In genomic region chr17:19003543-19003965, GRCh38 we compare ENCODE assay signal across 8 cellular contexts. TPM values are rescaled to one million over a fixed set of nuclear protein-coding genes. Genes with fewer than 3 reads are reported as not detected.
DNase-seq lines count a peak whose midpoint lies in the region; TF ChIP-seq lines count a peak whose summit lies in the region.

No MANE protein-coding gene starts in this region.

- H3K4me1 ChIP-seq in A673 (ENCODE audit: insufficient read depth, low read length, poor library complexity, severe bottlenecking) (no peaks in the 10 kb centered on the region), mucosa of stomach (ENCODE audit: control insufficient read depth, insufficient read depth, low read length) (peaks cover 41% of the 10 kb centered on the region)

- CTCF ChIA-PET in A673 (lab: Charles Lee), result no interaction called here

- H3K36me3 ChIP-seq in A673 (ENCODE audit: insufficient read depth, low read length, poor library complexity, severe bottlenecking) (no peaks in the 10 kb centered on the region), mucosa of stomach (ENCODE audit: control insufficient read depth, insufficient read depth, low read length) (no peaks in the 10 kb centered on the region)

- H3K4me1 Mint-ChIP-seq in chondrocyte (ENCODE audit: low read depth), result peaks cover 15% of the 10 kb centered on the region

- H3K27ac ChIP-seq in A673 (ENCODE audit: low read depth, low read length, poor library complexity, severe bottlenecking), result no peak overlapping the region
- H3K27ac ChIP-seq in HL-60 (replicated peaks), result no peak overlapping the region

- DNase-seq in A673 (ENCODE audit: low spot score) (peak; percentile 21), HL-60 (ENCODE audit: low read depth in 1 of 2, low spot score in 1 of 2) (no peak), chondrocyte (ENCODE audit: low spot score) (no peak), anterior cingulate cortex (lab: John Stamatoyannopoulos, UW) (no peak), GF-D8 (lab: John Stamatoyannopoulos, UW) (no peak), SKM-1 treated with dmso at 0.1 percent for 144 hours (lab: John Stamatoyannopoulos, UW; ENCODE audit: unreplicated experiment) (no peak), NCI-H2081 (lab: John Stamatoyannopoulos, UW) (no peak)

- no peaks in the 10 kb centered on the region for H3K36me3 Mint-ChIP-seq in chondrocyte (ENCODE audit: low read depth)

- peak overlapping the region; percentile 80 for H3K9ac ChIP-seq in mucosa of stomach (ENCODE audit: low read length)

- no TSS peak for BruUV-seq in A673 (replicated peaks; lab: Mats Ljungman, UMichigan)

- no peaks in the 10 kb centered on the region for H3K27me3 Mint-ChIP-seq in chondrocyte (ENCODE audit: low read depth)

- H3K4me3 Mint-ChIP-seq in chondrocyte (ENCODE audit: unreplicated experiment), result peak overlapping the region; percentile 78

- H3K4me3 ChIP-seq in A673 (ENCODE audit: low read depth, low read length, poor library complexity, severe bottlenecking) (peak overlapping the region; percentile 68), HL-60 (replicated peaks; ENCODE audit: insufficient read depth, low read length) (peak overlapping the region; percentile 58), mucosa of stomach (ENCODE audit: low read length) (peak overlapping the region; percentile 18)

- H3K9me3 ChIP-seq in A673 (ENCODE audit: low read depth, low read length, poor library complexity, severe bottlenecking), result no peaks in the 10 kb centered on the region
- H3K9me3 ChIP-seq in mucosa of stomach (ENCODE audit: control insufficient read depth, low read length), result no peaks in the 10 kb centered on the region

- peaks cover 4% of the 10 kb centered on the region for H3K9me3 Mint-ChIP-seq in chondrocyte (ENCODE audit: low read depth)

- no peak for TF ChIP-seq CTCF in A673 (conservative IDR thresholded peaks at IDR 0.05; ENCODE audit: low read depth, low read length)
- no peak for TF ChIP-seq CTCF in HL-60 (IDR thresholded peaks at IDR 0.05; ENCODE audit: insufficient read depth, low read length)
- no peak for TF ChIP-seq CTCF in chondrocyte (IDR thresholded peaks at IDR 0.05)

- H3K27me3 ChIP-seq in A673 (replicated peaks; ENCODE audit: insufficient read depth, low read depth, low read length, poor library complexity) (no peaks in the 10 kb centered on the region), HL-60 (ENCODE audit: insufficient read depth, poor library complexity, severe bottlenecking) (no peaks in the 10 kb centered on the region), mucosa of stomach (ENCODE audit: control insufficient read depth, insufficient read depth, low read length) (no peaks in the 10 kb centered on the region)

- no peak overlapping the region for H3K27ac Mint-ChIP-seq in chondrocyte (ENCODE audit: unreplicated experiment)

- POLR2A ChIA-PET in A673 (lab: Charles Lee; ENCODE audit: low non-redundant PET), result no interaction called here

- intact Hi-C loops in A673 (cut with micrococcal nuclease; ENCODE audit: unreplicated experiment), result no loop called here

RNA-seq across cellular contexts. Expression of gene FAM83G, which starts 1.0 kb away (rescaled TPM):
- total RNA-seq in A673 (2021), result 9.6 and 12.4 TPM in 2 replicates
- total RNA-seq in chondrocyte, result 3.4 to 9.4 TPM (median 8.2 TPM) in 3 replicates

RNA-seq across cellular contexts. Expression of gene GRAP, which starts 43.2 kb away (rescaled TPM):
- total RNA-seq in A673 (2021), result 0.26 TPM in 1 of 2 replicates, not detected in the other
- total RNA-seq in chondrocyte, result 0.13 to 0.35 TPM in 2 of 3 replicates, not detected in the other

RNA-seq across cellular contexts. Expression of gene SLC5A10, which starts 51.6 kb away (rescaled TPM):
- total RNA-seq in A673 (2021) (not detected in 2 replicates), chondrocyte (not detected in 3 replicates)

Comparison
In these comparisons a context has a peak if more than half of its experiments do, and no peak if none do; other contexts are left out.
1. H3K4me3 ChIP-seq: peak in every context shown above with its lines; median percentile 68 in A673; 58 in HL-60; 18 in mucosa of stomach.